Comparison of ENCODE assay signal across 8 cellular contexts in the genomic region with DNA sequence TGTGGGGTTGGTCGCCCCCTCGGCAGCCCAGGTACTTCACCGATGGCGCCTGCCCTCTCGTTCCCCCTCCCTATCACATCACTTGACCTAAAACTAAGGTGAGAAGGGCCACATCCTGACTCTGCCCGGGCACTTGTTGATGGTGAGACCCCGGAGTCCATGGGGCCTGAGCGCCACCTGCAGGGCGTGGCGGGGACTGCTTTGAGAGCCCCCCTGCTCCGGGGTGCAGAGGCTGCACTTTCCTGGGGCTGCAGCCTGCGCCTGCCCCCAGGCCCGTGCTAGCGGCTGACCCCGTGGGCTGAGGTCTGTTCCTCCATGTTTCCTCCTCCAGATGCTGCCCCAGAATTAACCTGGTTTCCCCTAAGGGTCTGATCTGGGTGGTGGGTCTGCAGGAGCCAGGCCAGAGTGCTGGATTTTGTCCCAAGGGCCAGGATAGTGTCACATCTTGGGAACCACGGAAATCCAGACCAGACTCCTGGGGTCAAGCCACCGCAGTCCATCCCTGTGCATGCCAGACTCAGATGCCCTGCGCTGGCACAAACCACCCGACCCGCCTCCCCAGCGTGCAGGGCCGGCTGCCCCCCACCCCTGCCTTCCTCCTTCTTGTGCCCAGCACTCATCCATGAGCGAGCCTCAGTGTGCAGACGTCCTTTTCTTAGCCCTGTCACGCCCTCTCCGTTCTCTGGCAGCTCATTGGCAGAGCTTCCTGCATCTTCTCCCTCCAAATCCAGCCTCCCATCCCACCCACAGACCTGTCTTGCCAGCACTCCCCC. TPM values are rescaled to one million over a fixed set of nuclear protein-coding genes. Genes with fewer than 3 reads are reported as not detected.
DNase-seq lines count a peak whose midpoint lies in the region; ATAC-seq and TF ChIP-seq lines count a peak whose summit lies in the region.

No MANE protein-coding gene starts in this region.

- H3K36me3 ChIP-seq in neuronal stem cell (replicated peaks in 1 of 2; ENCODE audit: control insufficient read depth in 2 of 2, insufficient read depth in 2 of 2, low read length in 2 of 2) = peaks cover 12 to 23% of the 10 kb centered on the region in 2 donors

- no peak overlapping the region for H2BK12ac ChIP-seq in neuronal stem cell (ENCODE audit: low read length)

- DNase-seq in NCI-H524 (lab: John Stamatoyannopoulos, UW) (peak; percentile 41 to 82), NCI-H524 treated with DMSO at 0.1 percent for 48 hours (lab: John Stamatoyannopoulos, UW) (no peak), NCI-H1694 treated with DMSO at 0.1 percent for 48 hours (lab: John Stamatoyannopoulos, UW) (peak; percentile 27), neuronal stem cell (ENCODE audit: low spot score) (peak; percentile 72), type B pancreatic cell (ENCODE audit: extremely low spot score, unreplicated experiment) (no peak), NCI-H2107 (lab: John Stamatoyannopoulos, UW) (no peak)
- peak; percentile 77 for DNase-seq in activated CD8-positive, alpha-beta T cell treated with anti-CD3 and anti-CD28 coated beads, Interleukin-2, amount 10 ng/mL, durations not matched to agents 7 days and 5 days
- DNase-seq in effector CD8-positive, alpha-beta T cell (lab: John Stamatoyannopoulos, UW) = peak; percentile 50

- no peak overlapping the region for H2AFZ ChIP-seq in neuronal stem cell (ENCODE audit: low read length)

- H3K27ac Mint-ChIP-seq in activated CD8-positive, alpha-beta T cell treated with anti-CD3 and anti-CD28 coated beads, Interleukin-2, amount 10 ng/mL, durations not matched to agents 7 days and 5 days = peak overlapping the region; percentile 39
- H3K27ac Mint-ChIP-seq in type B pancreatic cell = no peak overlapping the region

- peak overlapping the region; percentile 28 for H2BK120ac ChIP-seq in neuronal stem cell (ENCODE audit: low read depth, low read length)

- H3K9ac ChIP-seq in neuronal stem cell (ENCODE audit: low read depth, low read length, poor library complexity) = peak overlapping the region; percentile 68

- H3K27me3 ChIP-seq in neuronal stem cell (ENCODE audit: control insufficient read depth in 3 of 3, insufficient read depth in 3 of 3, low read depth in 1 of 3, low read length in 3 of 3) = no peaks in the 10 kb centered on the region

- peaks cover 0 to 2% of the 10 kb centered on the region in 2 donors for H3K9me3 ChIP-seq in neuronal stem cell (replicated peaks in 1 of 2; ENCODE audit: control insufficient read depth in 2 of 2, insufficient read depth in 1 of 2, low read depth in 1 of 2, low read length in 2 of 2)

- peak overlapping the region; percentile 36 for H3K4me3 Mint-ChIP-seq in activated CD8-positive, alpha-beta T cell treated with anti-CD3 and anti-CD28 coated beads, Interleukin-2, amount 10 ng/mL, durations not matched to agents 7 days and 5 days
- peak overlapping the region; percentile 70 for H3K4me3 Mint-ChIP-seq in type B pancreatic cell

- H3K14ac ChIP-seq in neuronal stem cell (ENCODE audit: low read length) = no peak overlapping the region

- CTCF ChIA-PET in activated CD8-positive, alpha-beta T cell treated with anti-CD3 and anti-CD28 coated beads, Interleukin-2, amount 10 ng/mL, durations not matched to agents 7 days and 5 days (lab: Charles Lee) = no interaction called here

- peak overlapping the region; percentile 9 for H2AK5ac ChIP-seq in neuronal stem cell (ENCODE audit: low read depth, low read length)

- no CpG with 5 or more reads among the region's 26 CpGs for WGBS in neuronal stem cell (ENCODE audit: extremely low coverage in 2 of 2, insufficient read length in 2 of 2, insufficient replicate concordance in 1 of 2), 2 donors

- ATAC-seq in activated CD8-positive, alpha-beta T cell treated with anti-CD3 and anti-CD28 coated beads, Interleukin-2, amount 10 ng/mL, durations not matched to agents 7 days and 5 days = no peak

- peaks cover 21% of the 10 kb centered on the region for H3K36me3 Mint-ChIP-seq in activated CD8-positive, alpha-beta T cell treated with anti-CD3 and anti-CD28 coated beads, Interleukin-2, amount 10 ng/mL, durations not matched to agents 7 days and 5 days (ENCODE audit: low read depth)
- no peaks in the 10 kb centered on the region for H3K36me3 Mint-ChIP-seq in type B pancreatic cell

- H2BK5ac ChIP-seq in neuronal stem cell (ENCODE audit: low read length) = peak overlapping the region; percentile 71

- H3K23ac ChIP-seq in neuronal stem cell (ENCODE audit: low read depth, low read length, poor library complexity) = peak overlapping the region; percentile 68

- H3K4me1 ChIP-seq in neuronal stem cell (ENCODE audit: control insufficient read depth in 2 of 2, insufficient read depth in 1 of 2, low read depth in 1 of 2, low read length in 2 of 2) = peaks cover 10 to 16% of the 10 kb centered on the region in 2 donors

- no peak overlapping the region for H3K18ac ChIP-seq in neuronal stem cell (ENCODE audit: low read length)

- H3K27me3 Mint-ChIP-seq in activated CD8-positive, alpha-beta T cell treated with anti-CD3 and anti-CD28 coated beads, Interleukin-2, amount 10 ng/mL, durations not matched to agents 7 days and 5 days (ENCODE audit: low read depth) = no peaks in the 10 kb centered on the region
- no peaks in the 10 kb centered on the region for H3K27me3 Mint-ChIP-seq in type B pancreatic cell

- H2BK15ac ChIP-seq in neuronal stem cell (ENCODE audit: low read length) = no peak overlapping the region

- TF ChIP-seq CTCF in type B pancreatic cell (conservative IDR thresholded peaks at IDR 0.05) = peak; percentile 90

- H3K4ac ChIP-seq in neuronal stem cell (ENCODE audit: low read length) = no peak overlapping the region

- H3K4me3 ChIP-seq in neuronal stem cell (ENCODE audit: low read length in 2 of 2) = no peak overlapping the region

- no peak overlapping the region for H4K8ac ChIP-seq in neuronal stem cell (ENCODE audit: low read depth, low read length)

- no peaks in the 10 kb centered on the region for H3K9me3 Mint-ChIP-seq in activated CD8-positive, alpha-beta T cell treated with anti-CD3 and anti-CD28 coated beads, Interleukin-2, amount 10 ng/mL, durations not matched to agents 7 days and 5 days (ENCODE audit: insufficient read depth)
- H3K9me3 Mint-ChIP-seq in type B pancreatic cell = no peaks in the 10 kb centered on the region

- POLR2A ChIA-PET in activated CD8-positive, alpha-beta T cell treated with anti-CD3 and anti-CD28 coated beads, Interleukin-2, amount 10 ng/mL, durations not matched to agents 7 days and 5 days (lab: Charles Lee) = no interaction called here

- H3K79me1 ChIP-seq in neuronal stem cell (ENCODE audit: low read depth, low read length) = peaks cover 14% of the 10 kb centered on the region

- no peak overlapping the region for H3K4me2 ChIP-seq in neuronal stem cell (ENCODE audit: insufficient read depth, low read length, poor library complexity, severe bottlenecking)

- no peak overlapping the region for H3K27ac ChIP-seq in neuronal stem cell (replicated peaks; ENCODE audit: low read length)

- H3K4me1 Mint-ChIP-seq in activated CD8-positive, alpha-beta T cell treated with anti-CD3 and anti-CD28 coated beads, Interleukin-2, amount 10 ng/mL, durations not matched to agents 7 days and 5 days (ENCODE audit: low read depth) = peaks cover 37% of the 10 kb centered on the region
- H3K4me1 Mint-ChIP-seq in type B pancreatic cell (ENCODE audit: unreplicated experiment) = peaks cover 12% of the 10 kb centered on the region

- no peak overlapping the region for H4K91ac ChIP-seq in neuronal stem cell (ENCODE audit: low read depth, low read length, poor library complexity)

RNA-seq across cellular contexts. Expression of a gene that starts 2.7 kb away (rescaled TPM):
- 10 to 100 TPM; 42.3 to 48.3 TPM for total RNA-seq in activated CD8-positive, alpha-beta T cell treated with anti-CD3 and anti-CD28 coated beads, Interleukin-2, amount 10 ng/mL, durations not matched to agents 7 days and 5 days
- polyA plus RNA-seq in neuronal stem cell (2013, experiment 1 of 2) = 79.2 TPM
- polyA plus RNA-seq in neuronal stem cell (2013, experiment 2 of 2) = 73.1 TPM
- 56.9 and 82.3 TPM in 2 replicates for total RNA-seq in type B pancreatic cell (ENCODE audit: low replicate concordance)

RNA-seq across cellular contexts. Expression of a gene that starts 3.0 kb away (rescaled TPM):
- total RNA-seq in activated CD8-positive, alpha-beta T cell treated with anti-CD3 and anti-CD28 coated beads, Interleukin-2, amount 10 ng/mL, durations not matched to agents 7 days and 5 days = 10 to 100 TPM; 43.8 to 52.7 TPM
- 14.7 TPM for polyA plus RNA-seq in neuronal stem cell (2013, experiment 1 of 2)
- 14.2 TPM for polyA plus RNA-seq in neuronal stem cell (2013, experiment 2 of 2)
- 45.7 and 50.1 TPM in 2 replicates for total RNA-seq in type B pancreatic cell (ENCODE audit: low replicate concordance)

RNA-seq across cellular contexts. Expression of a gene that starts 19.1 kb away (rescaled TPM):
- total RNA-seq in activated CD8-positive, alpha-beta T cell treated with anti-CD3 and anti-CD28 coated beads, Interleukin-2, amount 10 ng/mL, durations not matched to agents 7 days and 5 days = 10 to 100 TPM; 17.9 to 19.0 TPM
- 14.7 TPM for polyA plus RNA-seq in neuronal stem cell (2013, experiment 1 of 2)
- 14.1 TPM for polyA plus RNA-seq in neuronal stem cell (2013, experiment 2 of 2)
- 12.8 and 26.8 TPM in 2 replicates for total RNA-seq in type B pancreatic cell (ENCODE audit: low replicate concordance)

RNA-seq across cellular contexts. Expression of a gene that starts 53.3 kb away (rescaled TPM):
- 10 to 100 TPM; 78.5 to 83.5 TPM for total RNA-seq in activated CD8-positive, alpha-beta T cell treated with anti-CD3 and anti-CD28 coated beads, Interleukin-2, amount 10 ng/mL, durations not matched to agents 7 days and 5 days
- polyA plus RNA-seq in neuronal stem cell (2013, experiment 1 of 2) = 7.2 TPM
- polyA plus RNA-seq in neuronal stem cell (2013, experiment 2 of 2) = 7.3 TPM
- 85.0 and 118 TPM in 2 replicates for total RNA-seq in type B pancreatic cell (ENCODE audit: low replicate concordance)

Comparison
In these comparisons a context has a peak if more than half of its experiments do, and no peak if none do; other contexts are left out.
1. DNase-seq: peak in NCI-H524 (2 of 2), NCI-H1694 treated with DMSO at 0.1 percent for 48 hours (single experiment), activated CD8-positive, alpha-beta T cell treated with anti-CD3 and anti-CD28 coated beads, Interleukin-2, amount 10 ng/mL, durations not matched to agents 7 days and 5 days (single experiment), effector CD8-positive, alpha-beta T cell (single experiment) and neuronal stem cell (single experiment); none in NCI-H524 treated with DMSO at 0.1 percent for 48 hours (single experiment), type B pancreatic cell (single experiment) and NCI-H2107 (single experiment).